In genomic region chr5:68041293-68041692, GRCh38 we compare ENCODE assay signal across 11 cellular contexts.
DNase-seq lines count a peak whose midpoint lies in the region; ATAC-seq and TF ChIP-seq lines count a peak whose summit lies in the region.
"Had no signal": no experiment of that assay in that cellular context is flagged by ENCODE, and none has a peak within 500 bp of the region (broad histone marks: within the 10 kb centered on the region; RNA-seq: fewer than 3 reads in every experiment).

No MANE protein-coding gene starts in this region.

- 60 to 68% methylated on average over 8 of the region's 8 CpGs for WGBS in heart right ventricle, 2 donors

- H3K4me1 ChIP-seq in heart right ventricle = peaks cover 0 to 34% (median 16%) of the 10 kb centered on the region in 9 donors

- DNase-seq in heart right ventricle = peak; percentile 18 to 32
- no peak for DNase-seq in iPS-NIHi7 (ENCODE audit: extremely low spot score)
- no peak for DNase-seq in amniotic stem cell (lab: John Stamatoyannopoulos, UW)
- DNase-seq in NCI-H510A treated with DMSO at 0.1 percent for 48 hours (lab: John Stamatoyannopoulos, UW) = no peak
- no peak for DNase-seq in OCI-M2 (lab: John Stamatoyannopoulos, UW; ENCODE audit: unreplicated experiment)
- DNase-seq: activated CD4-positive, alpha-beta memory T cell treated with anti-CD3 and anti-CD28 coated beads, Interleukin-2, amount 10 ng/mL, durations not matched to agents 7 days and 5 days; Calu3; NCI-H82 had no signal

- H3K36me3 ChIP-seq in heart right ventricle = no peaks in the 10 kb centered on the region

- peak overlapping the region in 5 of 10 donors; percentile 33 to 86 (median 70) for H3K27ac ChIP-seq in heart right ventricle

- intact Hi-C loops in heart right ventricle (cut with DNase I) = no loop called here

- H3K9me3 ChIP-seq in heart right ventricle = no peaks in the 10 kb centered on the region

- ATAC-seq in GM18502 (IDR thresholded peaks at IDR 0.05; ENCODE audit: poor library complexity, unreplicated experiment) = peak; percentile 94
- peak; percentile 95 for ATAC-seq in GM21381 (IDR thresholded peaks at IDR 0.05; ENCODE audit: unreplicated experiment)
- peak; percentile 94 for ATAC-seq in HG03108 (IDR thresholded peaks at IDR 0.05; ENCODE audit: unreplicated experiment)
- peak in 7 of 8 donors; percentile 41 to 89 (median 65) for ATAC-seq in heart right ventricle

- no peak for TF ChIP-seq CTCF in heart right ventricle (IDR thresholded peaks at IDR 0.05)

- no peaks in the 10 kb centered on the region for H3K27me3 ChIP-seq in heart right ventricle

- H3K4me3 ChIP-seq in heart right ventricle = no peak overlapping the region

Comparison
In these comparisons a context has a peak if more than half of its experiments do, and no peak if none do; other contexts are left out.
1. DNase-seq: peak in heart right ventricle (2 of 2); none in iPS-NIHi7 (single experiment), amniotic stem cell (single experiment), NCI-H510A treated with DMSO at 0.1 percent for 48 hours (single experiment) and OCI-M2 (single experiment).
2. Peak in every context shown above with its lines, with median percentiles within 50 percentile points of each other: ATAC-seq.